In genomic region chr17:34980353-34980680, GRCh38 we compare ENCODE assay signal across 8 cellular contexts.
DNase-seq lines count a peak whose midpoint lies in the region; ATAC-seq lines count a peak whose summit lies in the region.

TSS of gene LIG3 (plus strand) at chr17:34980512. CDS start at chr17:34983006, 2,494 bp downstream.

- peak within 1 kb of the TSS; percentile 99 for H3K27ac Mint-ChIP-seq in activated naive CD4-positive, alpha-beta T cell treated with anti-CD3 and anti-CD28 coated beads, Interleukin-2, amount 10 ng/mL, durations not matched to agents 7 days and 5 days

- H3K4me3 Mint-ChIP-seq in activated naive CD4-positive, alpha-beta T cell treated with anti-CD3 and anti-CD28 coated beads, Interleukin-2, amount 10 ng/mL, durations not matched to agents 7 days and 5 days, result peak within 1 kb of the TSS; percentile 90

- H3K9me3 Mint-ChIP-seq in activated naive CD4-positive, alpha-beta T cell treated with anti-CD3 and anti-CD28 coated beads, Interleukin-2, amount 10 ng/mL, durations not matched to agents 7 days and 5 days, result no peaks in the 10 kb centered on the region

- ATAC-seq in HG02571 (IDR thresholded peaks at IDR 0.05; ENCODE audit: unreplicated experiment), result peak; percentile 80

- peaks cover 41% of the 10 kb centered on the region for H3K4me1 Mint-ChIP-seq in activated naive CD4-positive, alpha-beta T cell treated with anti-CD3 and anti-CD28 coated beads, Interleukin-2, amount 10 ng/mL, durations not matched to agents 7 days and 5 days

- DNase-seq in GM04503 (ENCODE audit: low read depth) (peak; percentile 56), NCI-H1048 (lab: John Stamatoyannopoulos, UW) (peak; percentile 87), SK-N-MC (ENCODE audit: low read depth, low spot score) (peak; percentile 70), germinal center (ENCODE audit: low spot score) (peak; percentile 94), non-pigmented ciliary epithelial cell (ENCODE audit: low read depth) (peak; percentile 64), superior temporal gyrus (ENCODE audit: extremely low spot score) (peak; percentile 95)
- DNase-seq in activated naive CD4-positive, alpha-beta T cell treated with anti-CD3 and anti-CD28 coated beads, Interleukin-2, amount 10 ng/mL, durations not matched to agents 7 days and 5 days, result peak; percentile 96

- CTCF ChIA-PET in activated naive CD4-positive, alpha-beta T cell treated with anti-CD3 and anti-CD28 coated beads, Interleukin-2, amount 10 ng/mL, durations not matched to agents 7 days and 5 days (lab: Charles Lee), result no interaction called here

- peak within 1 kb of the TSS; percentile 69 for H3K27ac ChIP-seq in SK-N-MC

- no peaks in the 10 kb centered on the region for H3K9me3 ChIP-seq in SK-N-MC (ENCODE audit: low read depth, low read length)

- H3K27me3 Mint-ChIP-seq in activated naive CD4-positive, alpha-beta T cell treated with anti-CD3 and anti-CD28 coated beads, Interleukin-2, amount 10 ng/mL, durations not matched to agents 7 days and 5 days, result peaks cover 4% of the 10 kb centered on the region

- H3K4me3 ChIP-seq in SK-N-MC, result peak within 1 kb of the TSS; percentile 88

- peak within 1 kb of the TSS; percentile 92 for H3K9ac ChIP-seq in SK-N-MC (ENCODE audit: insufficient read length)

- peaks cover 12% of the 10 kb centered on the region; the same call in 1 of the 2 replicates for H3K36me3 ChIP-seq in SK-N-MC (ENCODE audit: insufficient read depth, low read length)

- H3K36me3 Mint-ChIP-seq in activated naive CD4-positive, alpha-beta T cell treated with anti-CD3 and anti-CD28 coated beads, Interleukin-2, amount 10 ng/mL, durations not matched to agents 7 days and 5 days, result peaks cover 8% of the 10 kb centered on the region

Comparison
In these comparisons a context has a peak if more than half of its experiments do, and no peak if none do; other contexts are left out.
1. Peak in every context shown above with its lines: DNase-seq, ATAC-seq, H3K4me3 ChIP-seq and H3K27ac ChIP-seq.